Comparison of ENCODE assay signal across 8 cellular contexts in genomic region chr2:231056453-231057416, GRCh38. TPM values are rescaled to one million over a fixed set of nuclear protein-coding genes. Genes with fewer than 3 reads are reported as not detected.
DNase-seq lines count a peak whose midpoint lies in the region; TF ChIP-seq lines count a peak whose summit lies in the region.

Gene PSMD1 (plus strand): TSS chr2:231056867. CDS start chr2:231057026, 159 bp downstream.

- H3K9ac ChIP-seq in SK-N-SH = peak within 1 kb of the TSS; percentile 95

- no peak for TF ChIP-seq RAD21 in SK-N-SH (IDR thresholded peaks at IDR 0.05; ENCODE audit: low read length)

- peak within 1 kb of the TSS; percentile 88 for H3K4me2 ChIP-seq in SK-N-SH

- TF ChIP-seq CTCF in GM10248 (IDR thresholded peaks at IDR 0.05; ENCODE audit: control extremely low read depth, extremely low read depth, low read depth, missing control alignments) (peak; percentile 95), HFFc6 (IDR thresholded peaks at IDR 0.05) (peak; percentile 98), SK-N-SH (IDR thresholded peaks at IDR 0.05) (peak; percentile 96), suprapubic skin (IDR thresholded peaks at IDR 0.05) (peak; percentile 92 to 97)

- WGBS in SK-N-SH (ENCODE audit: low lambda C conversion rate) = 2% methylated on average over 32 of the region's 73 CpGs
- whole genome bisulfite sequencing in suprapubic skin = under 1% methylated on average over 29 of the region's 73 CpGs

- H3K27ac Mint-ChIP-seq in HFFc6 = peak within 1 kb of the TSS; percentile 100

- H3K9me2 ChIP-seq in SK-N-SH = no peaks in the 10 kb centered on the region

- no peaks in the 10 kb centered on the region for H3K9me3 Mint-ChIP-seq in HFFc6

- peaks cover 29% of the 10 kb centered on the region for H4K20me1 ChIP-seq in SK-N-SH (ENCODE audit: insufficient read depth)

- H3K27me3 ChIP-seq in SK-N-SH (ENCODE audit: insufficient read depth) (no peaks in the 10 kb centered on the region), suprapubic skin (no peaks in the 10 kb centered on the region)

- H3K9me3 ChIP-seq in SK-N-SH (no peaks in the 10 kb centered on the region), suprapubic skin (no peaks in the 10 kb centered on the region)

- H3K36me3 Mint-ChIP-seq in HFFc6 (ENCODE audit: low read depth) = peaks cover 16% of the 10 kb centered on the region

- POLR2A ChIA-PET in GM10248 (lab: Yijun Ruan, JAX) = no interaction called here
- POLR2A ChIA-PET in SK-N-SH (lab: Yijun Ruan, JAX) = no interaction called here

- H3K4me1 ChIP-seq in SK-N-SH (ENCODE audit: control insufficient read depth in 1 of 2, insufficient read depth in 2 of 2, low read depth in 1 of 2, low read length in 1 of 2) (peaks cover 15 to 17% of the 10 kb centered on the region in 2 experiments; a peak in 3 of 4 replicates), suprapubic skin (peaks cover 37% of the 10 kb centered on the region)

- no peak for TF ChIP-seq POLR2A in suprapubic skin (IDR thresholded peaks at IDR 0.05)

- peak; percentile 94 for DNase-seq in GM10248 (ENCODE audit: extremely low spot score)
- DNase-seq in HFFc6 = peak; percentile 88
- peak; percentile 95 for DNase-seq in NAMALWA (ENCODE audit: low spot score)
- DNase-seq in SK-N-SH = peak; percentile 97
- DNase-seq in activated naive CD4-positive, alpha-beta T cell treated with anti-CD3 and anti-CD28 coated beads, Interleukin-2, amount 50 U/mL, for 16 hours = peak; percentile 93
- DNase-seq in germinal center (ENCODE audit: low spot score) = peak; percentile 92
- DNase-seq in nucleus accumbens (lab: John Stamatoyannopoulos, UW) = peak in 55 of 56 donors; percentile 54 to 99 (median 89)
- peak; percentile 94 to 95 for DNase-seq in suprapubic skin (ENCODE audit: low spot score in 2 of 2)

- peak within 1 kb of the TSS; percentile 92 for H2AFZ ChIP-seq in SK-N-SH (ENCODE audit: low read depth)

- H3K4me1 Mint-ChIP-seq in HFFc6 (ENCODE audit: low read depth) = peaks cover 48% of the 10 kb centered on the region

- no peaks in the 10 kb centered on the region; the same call in none of the 2 replicates for H3K27me3 Mint-ChIP-seq in HFFc6 (ENCODE audit: insufficient read depth)

- H3K36me3 ChIP-seq in SK-N-SH (replicated peaks in 1 of 2; ENCODE audit: control insufficient read depth in 1 of 2, insufficient read depth in 2 of 2, low read length in 1 of 2) (peaks cover 6 to 7% of the 10 kb centered on the region in 2 experiments), suprapubic skin (no peaks in the 10 kb centered on the region)

- no peaks in the 10 kb centered on the region for H3F3A ChIP-seq in SK-N-SH (replicated peaks; ENCODE audit: insufficient read depth)

- TF ChIP-seq EP300 in SK-N-SH (IDR thresholded peaks at IDR 0.05; ENCODE audit: borderline replicate concordance in 1 of 2, low read depth in 1 of 2, low read length in 1 of 2) (no peak), suprapubic skin (IDR thresholded peaks at IDR 0.05) (no peak)

- H3K4me3 ChIP-seq in SK-N-SH (ENCODE audit: low read depth in 2 of 2, low read length in 1 of 2) (peak within 1 kb of the TSS; percentile 86 to 100), suprapubic skin (peak within 1 kb of the TSS; percentile 93)

- H3K27ac ChIP-seq in SK-N-SH (ENCODE audit: low read depth in 2 of 2, low read length in 1 of 2) (peak within 1 kb of the TSS; percentile 80 to 98), suprapubic skin (peak within 1 kb of the TSS; percentile 94)

- H3K79me2 ChIP-seq in SK-N-SH (ENCODE audit: insufficient read depth) = peaks cover 50% of the 10 kb centered on the region

- H3K4me3 Mint-ChIP-seq in HFFc6 = peak within 1 kb of the TSS; percentile 97

- CTCF ChIA-PET in GM10248 (lab: Yijun Ruan, JAX) = interaction anchor here (0.7 to 2.7 kb wide), 23 partner anchors 10 to 533 kb away, joined by 3 to 18 read pairs (median 4); partner anchors contain the start of gene B3GNT7
- CTCF ChIA-PET in SK-N-SH (lab: Yijun Ruan, JAX) = interaction anchor here (0.7 to 1.6 kb wide), 10 partner anchors 12 to 401 kb away, joined by 3 to 6 read pairs (median 3); no protein-coding TSS in a partner anchor

TF ChIP-seq in SK-N-SH, 30 proteins besides CTCF, POLR2A, EP300 and RAD21:
- TF ChIP-seq YY1 (IDR thresholded peaks at IDR 0.05; ENCODE audit: low read depth) (peak; percentile 91), MAX (IDR thresholded peaks at IDR 0.05; ENCODE audit: low read depth) (peak; percentile 37; the same call in 1 of the 2 replicates), ZBTB33 (IDR thresholded peaks at IDR 0.05; ENCODE audit: borderline replicate concordance, low read depth) (no peak), MXI1 (IDR thresholded peaks at IDR 0.05; ENCODE audit: low read depth, low read length) (peak; percentile 57), EZH2phosphoT487 (IDR thresholded peaks at IDR 0.05; ENCODE audit: borderline replicate concordance, low read depth) (no peak), POLR2AphosphoS5 (IDR thresholded peaks at IDR 0.05; ENCODE audit: low read depth, low read length) (peak; percentile 55; the same call in 1 of the 2 replicates), SMC3 (IDR thresholded peaks at IDR 0.05; ENCODE audit: low read depth, low read length) (no peak), GATA2 (CRISPR knock-in tag; IDR thresholded peaks at IDR 0.05) (no peak), TAF1 (IDR thresholded peaks at IDR 0.05; ENCODE audit: borderline replicate concordance, low read depth, low read length) (peak; percentile 76; the same call in 1 of the 2 replicates), CHD2 (IDR thresholded peaks at IDR 0.05; ENCODE audit: low read length, partially characterized antibody) (peak; percentile 50)
TF ChIP-seq in SK-N-SH: peak in this region for 6.

RNA-seq across cellular contexts. Expression of gene PSMD1, which starts in this region (rescaled TPM):
- total RNA-seq in HFFc6 (2021; fragmentation: NEBNext Ultra II Directional; extraction: Animal tissue kit (Norgen Biotek cat#: 25700)) = 100 to 1,000 TPM; 139 to 200 (median 167) TPM
- 92.3 and 124 TPM in 2 replicates for polyA plus RNA-seq in SK-N-SH (2012; rRNA removed)
- 92.4 and 102 TPM in 2 replicates for polyA plus RNA-seq in SK-N-SH (2012; cell fraction: cytosol; rRNA removed)
- 58.4 and 118 TPM in 2 replicates for polyA plus RNA-seq in SK-N-SH (2012; cell fraction: nucleus; rRNA removed)
- 10 to 100 TPM; 45.5 to 60.2 (median 56.8) TPM for total RNA-seq in suprapubic skin

Comparison
In these comparisons a context has a peak if more than half of its experiments do, and no peak if none do; other contexts are left out.
1. Peak in every context shown above with its lines: DNase-seq, H3K4me3 ChIP-seq and H3K27ac ChIP-seq.